In the genomic region with DNA sequence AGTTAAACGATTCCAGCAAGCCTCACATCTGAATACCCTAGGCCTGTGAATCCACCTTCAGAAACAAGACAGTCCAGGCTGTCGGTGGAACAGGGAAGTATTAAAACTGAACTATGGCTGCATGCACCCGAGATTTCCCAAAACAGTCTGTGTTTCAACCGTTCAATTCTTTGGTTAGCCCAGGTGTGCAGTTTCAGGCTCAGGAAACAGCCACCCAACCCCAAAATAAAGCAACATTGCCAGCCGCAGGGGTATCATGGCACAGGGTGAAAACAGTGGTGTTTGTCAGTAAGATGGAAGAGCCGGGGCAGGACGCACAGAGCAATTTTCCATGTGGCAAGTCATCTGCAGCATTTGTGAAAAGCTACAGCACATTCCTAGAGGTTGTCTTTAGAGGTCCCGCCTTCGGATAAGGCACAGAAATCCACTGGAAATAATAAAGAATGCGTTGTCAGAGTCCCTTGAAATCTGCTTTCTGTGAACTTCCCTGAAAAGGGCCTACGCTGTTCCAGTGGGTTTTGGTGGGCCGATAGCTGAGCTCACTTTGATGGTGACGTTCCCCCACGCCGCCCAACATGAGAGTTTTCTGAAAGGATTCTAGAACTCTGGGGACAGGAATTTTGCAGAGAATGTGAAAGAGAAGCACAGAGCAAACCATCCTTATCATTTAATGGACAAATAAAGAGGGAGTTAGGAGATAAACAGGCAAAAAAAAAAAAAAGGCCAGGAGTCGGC, we compare ENCODE assay signal across 20 cellular contexts.
DNase-seq lines count a peak whose midpoint lies in the region; ATAC-seq and TF ChIP-seq lines count a peak whose summit lies in the region.
"Had no signal": no experiment of that assay in that cellular context is flagged by ENCODE, and none has a peak within 500 bp of the region (broad histone marks: within the 10 kb centered on the region; RNA-seq: fewer than 3 reads in every experiment).

No MANE protein-coding gene starts in this region.

- H3K4me3 ChIP-seq in neural cell (ENCODE audit: low read length) (peak overlapping the region; percentile 5), prostate gland (no peak overlapping the region)
- H3K4me3 ChIP-seq: cardiac muscle cell, esophagus muscularis mucosa, heart left ventricle, lung, SJCRH30 had no signal

- H3K4me1 Mint-ChIP-seq in activated CD4-positive, alpha-beta T cell treated with anti-CD3 and anti-CD28 coated beads for 36 hours, result peaks cover 91% of the 10 kb centered on the region
- H3K4me1 Mint-ChIP-seq in activated CD4-positive, alpha-beta memory T cell treated with anti-CD3 and anti-CD28 coated beads for 36 hours (ENCODE audit: low read depth), result peaks cover 93% of the 10 kb centered on the region
- peaks cover 95% of the 10 kb centered on the region for H3K4me1 Mint-ChIP-seq in activated naive CD8-positive, alpha-beta T cell (ENCODE audit: low read depth)
- H3K4me1 Mint-ChIP-seq in Calu3 (ENCODE audit: low read depth, unreplicated experiment), result peaks cover 10% of the 10 kb centered on the region

- peaks cover 56% of the 10 kb centered on the region for H3K36me3 Mint-ChIP-seq in activated CD4-positive, alpha-beta T cell treated with anti-CD3 and anti-CD28 coated beads for 36 hours (ENCODE audit: low read depth)
- peaks cover 34% of the 10 kb centered on the region for H3K36me3 Mint-ChIP-seq in activated CD4-positive, alpha-beta memory T cell treated with anti-CD3 and anti-CD28 coated beads for 36 hours
- peaks cover 3% of the 10 kb centered on the region for H3K36me3 Mint-ChIP-seq in activated naive CD8-positive, alpha-beta T cell
- H3K36me3 Mint-ChIP-seq in Calu3 (ENCODE audit: insufficient read depth, unreplicated experiment), result peaks cover 5% of the 10 kb centered on the region

- ATAC-seq in activated CD4-positive, alpha-beta T cell treated with anti-CD3 and anti-CD28 coated beads for 36 hours, result no peak
- ATAC-seq: heart left ventricle had no signal

- no peaks in the 10 kb centered on the region for H3K9me3 Mint-ChIP-seq in activated CD4-positive, alpha-beta T cell treated with anti-CD3 and anti-CD28 coated beads for 36 hours (ENCODE audit: low read depth)
- no peaks in the 10 kb centered on the region for H3K9me3 Mint-ChIP-seq in activated CD4-positive, alpha-beta memory T cell treated with anti-CD3 and anti-CD28 coated beads for 36 hours
- H3K9me3 Mint-ChIP-seq in activated naive CD8-positive, alpha-beta T cell (ENCODE audit: low read depth), result no peaks in the 10 kb centered on the region
- no peaks in the 10 kb centered on the region for H3K9me3 Mint-ChIP-seq in Calu3 (ENCODE audit: low read depth, unreplicated experiment)
- H3K9me3 Mint-ChIP-seq: nephron had no signal

- no peak for TF ChIP-seq RAD21 in neural cell (conservative IDR thresholded peaks at IDR 0.05)

- H3F3A ChIP-seq in neural cell (ENCODE audit: insufficient read depth, low read length, poor library complexity, severe bottlenecking), result no peaks in the 10 kb centered on the region

- H3K27ac Mint-ChIP-seq in activated CD4-positive, alpha-beta T cell treated with anti-CD3 and anti-CD28 coated beads for 36 hours, result peak overlapping the region; percentile 96
- H3K27ac Mint-ChIP-seq in activated CD4-positive, alpha-beta memory T cell treated with anti-CD3 and anti-CD28 coated beads for 36 hours, result peak overlapping the region; percentile 88
- peak overlapping the region; percentile 100 for H3K27ac Mint-ChIP-seq in activated naive CD8-positive, alpha-beta T cell
- H3K27ac Mint-ChIP-seq in Calu3 (ENCODE audit: unreplicated experiment), result no peak overlapping the region

- no peaks in the 10 kb centered on the region for H3K4me1 ChIP-seq in prostate gland (replicated peaks)
- H3K4me1 ChIP-seq: SJCRH30 had no signal

- peaks cover 93% of the 10 kb centered on the region for H4K20me1 ChIP-seq in neural cell (ENCODE audit: insufficient read depth)

- no peak overlapping the region for H2AFZ ChIP-seq in neural cell (ENCODE audit: low read depth, low read length)

- intact Hi-C loops in activated CD4-positive, alpha-beta T cell treated with anti-CD3 and anti-CD28 coated beads for 36 hours (cut with DNase I, micrococcal nuclease), result loop anchor here (1.0 to 10.0 kb wide), 5 partner anchors 43 to 1732 kb away; no protein-coding TSS in a partner anchor
- intact Hi-C loops in activated CD4-positive, alpha-beta memory T cell treated with anti-CD3 and anti-CD28 coated beads for 36 hours (cut with micrococcal nuclease), result loop anchor here (5.0 to 10.0 kb wide), 2 partner anchors 192 to 255 kb away; no protein-coding TSS in a partner anchor
- intact Hi-C loops in Calu3 (cut with micrococcal nuclease; ENCODE audit: unreplicated experiment) (no loop called here), prostate gland (cut with DNase I) (no loop called here)

- WGBS in prostate gland, result 90% methylated on average over 16 of the region's 16 CpGs

- BruUV-seq in Calu3 (replicated peaks; lab: Mats Ljungman, UMichigan), result no TSS peak

- TF ChIP-seq POLR2A in prostate gland (IDR thresholded peaks at IDR 0.05), result no peak

- POLR2A ChIA-PET in activated CD4-positive, alpha-beta T cell treated with anti-CD3 and anti-CD28 coated beads for 36 hours (lab: Charles Lee), result interaction anchor here (1.1 to 1.4 kb wide), 3 partner anchors 75 to 81 kb away, joined by 5 to 10 read pairs (median 7); no protein-coding TSS in a partner anchor
- POLR2A ChIA-PET in activated CD4-positive, alpha-beta memory T cell treated with anti-CD3 and anti-CD28 coated beads for 36 hours (lab: Charles Lee), result interaction anchor here (0.7 to 4.2 kb wide), 11 partner anchors 15 to 998 kb away, joined by 3 to 49 read pairs (median 4); partner anchors contain the start of gene BCL11B

- no peaks in the 10 kb centered on the region for H3K27me3 Mint-ChIP-seq in activated CD4-positive, alpha-beta T cell treated with anti-CD3 and anti-CD28 coated beads for 36 hours
- no peaks in the 10 kb centered on the region for H3K27me3 Mint-ChIP-seq in activated CD4-positive, alpha-beta memory T cell treated with anti-CD3 and anti-CD28 coated beads for 36 hours
- no peaks in the 10 kb centered on the region for H3K27me3 Mint-ChIP-seq in activated naive CD8-positive, alpha-beta T cell
- peaks cover 32% of the 10 kb centered on the region for H3K27me3 Mint-ChIP-seq in Calu3 (ENCODE audit: unreplicated experiment)

- DNase-seq in activated CD4-positive, alpha-beta T cell treated with anti-CD3 and anti-CD28 coated beads for 36 hours, result peak; percentile 33
- DNase-seq in activated CD4-positive, alpha-beta T cell treated with anti-CD3 and anti-CD28 coated beads, Interleukin-2, amount 50 U/mL, for 48 hours, result no peak
- peak; percentile 22 for DNase-seq in activated CD4-positive, alpha-beta memory T cell treated with anti-CD3 and anti-CD28 coated beads for 36 hours
- DNase-seq in Calu3 (no peak), prostate gland (ENCODE audit: low spot score) (no peak), OCI-M1 (lab: John Stamatoyannopoulos, UW) (no peak)
- DNase-seq: H7; heart left ventricle; MV-4-11; NCI-H2081; NCI-H510A; SJCRH30; stimulated activated naive CD4-positive, alpha-beta T cell treated with Interleukin-2 at 50 U/mL for 16 hours had no signal

- H3K79me2 ChIP-seq in neural cell (replicated peaks; ENCODE audit: insufficient read depth, low read length), result peaks cover 93% of the 10 kb centered on the region

- H3K9me2 ChIP-seq in neural cell (ENCODE audit: insufficient read depth, low read length), result no peaks in the 10 kb centered on the region

- H3K4me3 Mint-ChIP-seq in activated CD4-positive, alpha-beta T cell treated with anti-CD3 and anti-CD28 coated beads for 36 hours, result peak overlapping the region; percentile 67
- peak overlapping the region; percentile 80 for H3K4me3 Mint-ChIP-seq in activated CD4-positive, alpha-beta memory T cell treated with anti-CD3 and anti-CD28 coated beads for 36 hours
- peak overlapping the region; percentile 78 for H3K4me3 Mint-ChIP-seq in activated naive CD8-positive, alpha-beta T cell
- H3K4me3 Mint-ChIP-seq in Calu3 (ENCODE audit: low read depth, unreplicated experiment), result no peak overlapping the region
- H3K4me3 Mint-ChIP-seq: nephron had no signal

- H3K27me3 ChIP-seq in neural cell (ENCODE audit: insufficient read depth, low read depth, low read length) (no peaks in the 10 kb centered on the region), prostate gland (replicated peaks; ENCODE audit: insufficient read depth) (peaks cover 3% of the 10 kb centered on the region)
- H3K27me3 ChIP-seq: cardiac muscle cell, SJCRH30 had no signal

- peak overlapping the region; percentile 5 for H3K4me2 ChIP-seq in neural cell (ENCODE audit: low read length)

- TF ChIP-seq EP300 in neural cell (conservative IDR thresholded peaks at IDR 0.05; ENCODE audit: poor library complexity, severe bottlenecking), result no peak

- H3K9me3 ChIP-seq in neural cell (ENCODE audit: low read length) (no peaks in the 10 kb centered on the region), prostate gland (no peaks in the 10 kb centered on the region)
- H3K9me3 ChIP-seq: esophagus muscularis mucosa, heart left ventricle, SJCRH30 had no signal

- no peak overlapping the region for H3K9ac ChIP-seq in neural cell (ENCODE audit: low read length)

- H3K36me3 ChIP-seq in neural cell (ENCODE audit: insufficient read depth, low read length) (no peaks in the 10 kb centered on the region), prostate gland (no peaks in the 10 kb centered on the region)
- H3K36me3 ChIP-seq: cardiac muscle cell, esophagus muscularis mucosa, heart left ventricle, SJCRH30 had no signal

- no peak overlapping the region for H3K27ac ChIP-seq in neural cell (ENCODE audit: low read length)
- no peak overlapping the region for H3K27ac ChIP-seq in prostate gland
- H3K27ac ChIP-seq: cardiac muscle cell, esophagus muscularis mucosa, HL-60, SJCRH30 had no signal

- TF ChIP-seq CTCF in neural cell (IDR thresholded peaks at IDR 0.05; ENCODE audit: poor library complexity, severe bottlenecking), result no peak
- no peak for TF ChIP-seq CTCF in Calu3 (IDR thresholded peaks at IDR 0.05; ENCODE audit: unreplicated experiment)
- TF ChIP-seq CTCF in prostate gland (IDR thresholded peaks at IDR 0.05), result no peak

- CTCF ChIA-PET in activated CD4-positive, alpha-beta T cell treated with anti-CD3 and anti-CD28 coated beads for 36 hours (lab: Charles Lee), result interaction anchor here (0.5 to 3.0 kb wide), 11 partner anchors 9 to 138 kb away, joined by 3 to 18 read pairs (median 4); no protein-coding TSS in a partner anchor
- CTCF ChIA-PET in activated CD4-positive, alpha-beta memory T cell treated with anti-CD3 and anti-CD28 coated beads for 36 hours (lab: Charles Lee), result interaction anchor here (0.6 to 12.0 kb wide), 11 partner anchors 9 to 1051 kb away, joined by 3 to 130 read pairs (median 4); no protein-coding TSS in a partner anchor
- CTCF ChIA-PET in Calu3 (lab: Charles Lee), result no interaction called here

TF ChIP-seq in neural cell, 6 proteins besides CTCF, POLR2A, EP300 and RAD21 (continues in another document):
- TF ChIP-seq EZH2 (IDR thresholded peaks at IDR 0.05; ENCODE audit: borderline replicate concordance, insufficient read depth, low read length, poor library complexity, severe bottlenecking) (no peak), POLR2AphosphoS5 (IDR thresholded peaks at IDR 0.05) (no peak)

Comparison
In these comparisons a context has a peak if more than half of its experiments do, and no peak if none do; other contexts are left out.
1. DNase-seq: peak in activated CD4-positive, alpha-beta T cell treated with anti-CD3 and anti-CD28 coated beads for 36 hours (single experiment) and activated CD4-positive, alpha-beta memory T cell treated with anti-CD3 and anti-CD28 coated beads for 36 hours (single experiment); none in activated CD4-positive, alpha-beta T cell treated with anti-CD3 and anti-CD28 coated beads, Interleukin-2, amount 50 U/mL, for 48 hours (0 of 2), Calu3 (single experiment), prostate gland (single experiment) and OCI-M1 (single experiment).
2. intact Hi-C loops: an anchor here in activated CD4-positive, alpha-beta T cell treated with anti-CD3 and anti-CD28 coated beads for 36 hours (1.0 to 10.0 kb wide) and activated CD4-positive, alpha-beta memory T cell treated with anti-CD3 and anti-CD28 coated beads for 36 hours (5.0 to 10.0 kb wide); none called in Calu3 and prostate gland.